ENCODE assay signal across 7 cellular contexts in genomic region chr21:14864211-14865021, GRCh38.
DNase-seq lines count a peak whose midpoint lies in the region; ATAC-seq and TF ChIP-seq lines count a peak whose summit lies in the region.

No MANE protein-coding gene starts in this region.

- DNase-seq in HAP-1 (ENCODE audit: low spot score in 2 of 2) (peak; percentile 21 to 71), MV-4-11 (lab: John Stamatoyannopoulos, UW) (peak; percentile 53), mucosa of gallbladder (ENCODE audit: low spot score) (peak; percentile 75), thoracic aorta (ENCODE audit: low spot score) (no peak)
- DNase-seq in activated CD4-positive, alpha-beta T cell treated with anti-CD3 and anti-CD28 coated beads for 48 hours = peak; percentile 67

- ATAC-seq in esophagus mucosa (peak; percentile 77), thoracic aorta (ENCODE audit: insufficient number of reproducible peaks, low FRiP score, low read depth) (no peak)

- H3K36me3 ChIP-seq in HAP-1 (replicated peaks) = no peaks in the 10 kb centered on the region
- no peaks in the 10 kb centered on the region for H3K36me3 ChIP-seq in thoracic aorta

- H3K4me3 ChIP-seq in HAP-1 = no peak overlapping the region
- H3K4me3 ChIP-seq in thoracic aorta = no peak overlapping the region

- TF ChIP-seq CTCF in GM12874 (IDR thresholded peaks at IDR 0.05; ENCODE audit: insufficient read depth, low read depth, low read length) = peak; percentile 83
- peak; percentile 11 for TF ChIP-seq CTCF in thoracic aorta (IDR thresholded peaks at IDR 0.05)

- H3K27me3 ChIP-seq in HAP-1 (ENCODE audit: low read depth) (no peaks in the 10 kb centered on the region), thoracic aorta (replicated peaks; ENCODE audit: insufficient read depth) (no peaks in the 10 kb centered on the region)

- H3K4me1 ChIP-seq in HAP-1 = no peaks in the 10 kb centered on the region; the same call in 1 of the 2 replicates
- no peaks in the 10 kb centered on the region for H3K4me1 ChIP-seq in thoracic aorta (ENCODE audit: control insufficient read depth in 1 of 2, low read depth in 2 of 2)

- in situ Hi-C loops in HAP-1 (cut with MboI; ENCODE audit: low sequenced_read_pairs) = no loop called here

- H3K27ac ChIP-seq in thoracic aorta = no peak overlapping the region

- no peaks in the 10 kb centered on the region for H3K9me3 ChIP-seq in HAP-1
- H3K9me3 ChIP-seq in thoracic aorta = no peaks in the 10 kb centered on the region
